8 cellular contexts compared by ENCODE assay signal in genomic region chr9:83708515-83709158, GRCh38. TPM values are rescaled to one million over a fixed set of nuclear protein-coding genes. Genes with fewer than 3 reads are reported as not detected.
DNase-seq lines count a peak whose midpoint lies in the region; ATAC-seq, FAIRE-seq and TF ChIP-seq lines count a peak whose summit lies in the region.

No MANE protein-coding gene starts in this region.

- H3K27me3 ChIP-seq in body of pancreas (no peaks in the 10 kb centered on the region), iPS-20b (ENCODE audit: insufficient read depth, low read length) (no peaks in the 10 kb centered on the region), small intestine (ENCODE audit: control insufficient read depth in 2 of 2, insufficient read depth in 2 of 2, low read length in 2 of 2) (no peaks in the 10 kb centered on the region)

- H3K36me3 ChIP-seq in body of pancreas (replicated peaks in 1 of 2; ENCODE audit: insufficient read depth in 1 of 2, low read depth in 2 of 2) (no peaks in the 10 kb centered on the region), iPS-20b (ENCODE audit: insufficient read depth, low read depth, low read length) (no peaks in the 10 kb centered on the region), small intestine (ENCODE audit: control insufficient read depth in 2 of 2, insufficient read depth in 2 of 2, low read length in 2 of 2) (no peaks in the 10 kb centered on the region)

- no peaks in the 10 kb centered on the region for H3K9me3 Mint-ChIP-seq in T-helper 2 cell treated with Interferon-gamma antibody and Interleukin-4, amounts not matched to agents 5 μg/mL and 100 μg/mL, for 36 hours

- peak overlapping the region; percentile 86 for H3K4me3 Mint-ChIP-seq in T-helper 2 cell treated with Interferon-gamma antibody and Interleukin-4, amounts not matched to agents 5 μg/mL and 100 μg/mL, for 36 hours

- H3K36me3 Mint-ChIP-seq in T-helper 2 cell treated with Interferon-gamma antibody and Interleukin-4, amounts not matched to agents 5 μg/mL and 100 μg/mL, for 36 hours (ENCODE audit: low read depth) = peaks cover 19% of the 10 kb centered on the region

- peak overlapping the region; percentile 99 for H3K27ac Mint-ChIP-seq in T-helper 2 cell treated with Interferon-gamma antibody and Interleukin-4, amounts not matched to agents 5 μg/mL and 100 μg/mL, for 36 hours

- H3K27me3 Mint-ChIP-seq in T-helper 2 cell treated with Interferon-gamma antibody and Interleukin-4, amounts not matched to agents 5 μg/mL and 100 μg/mL, for 36 hours (ENCODE audit: low read depth) = no peaks in the 10 kb centered on the region

- peak; percentile 57 for DNase-seq in Daoy (ENCODE audit: low read depth)
- DNase-seq in HUDEP-2 (lab: John Stamatoyannopoulos, UW; ENCODE audit: unreplicated experiment in 76 of 76) = peak in 75 of 76 experiments; percentile 18 to 82 (median 64)
- peak; percentile 65 for DNase-seq in T-helper 2 cell treated with Interferon-gamma antibody and Interleukin-4, amounts not matched to agents 5 μg/mL and 100 μg/mL, for 36 hours (ENCODE audit: low spot score)
- peak; percentile 69 to 84 (median 78) for DNase-seq in body of pancreas
- peak; percentile 66 for DNase-seq in small intestine
- no peak for DNase-seq in epidermal melanocyte (ENCODE audit: insufficient read length, low spot score)

- WGBS in body of pancreas, 2 donors = 10 to 15% methylated on average over 17 to 20 of the region's 20 CpGs
- WGBS in small intestine, 3 donors = 12 to 16% (median 13%) methylated on average over 20 of the region's 20 CpGs

- H3K4me1 ChIP-seq in body of pancreas (peaks cover 24% of the 10 kb centered on the region), iPS-20b (ENCODE audit: insufficient read depth, low read length) (0 out of 2 replicates have a peak, but pooled peaks cover 4% of the 10 kb centered on the region), small intestine (ENCODE audit: control insufficient read depth in 2 of 2, insufficient read depth in 1 of 2, low read depth in 1 of 2, low read length in 1 of 2) (no peaks in the 10 kb centered on the region)

- H3K9me3 ChIP-seq in body of pancreas = no peaks in the 10 kb centered on the region
- H3K9me3 ChIP-seq in iPS-20b (ENCODE audit: insufficient read depth, low read depth, low read length) = no peaks in the 10 kb centered on the region
- H3K9me3 ChIP-seq in small intestine (ENCODE audit: control insufficient read depth, low read depth) = no peaks in the 10 kb centered on the region

- ATAC-seq in GM21423 (IDR thresholded peaks at IDR 0.05; ENCODE audit: unreplicated experiment) (peak; percentile 61), body of pancreas (peak; percentile 49)

- peak overlapping the region; percentile 95 for H3K9ac ChIP-seq in iPS-20b (ENCODE audit: low read depth, low read length)

- H3K4me3 ChIP-seq in body of pancreas (peak overlapping the region; percentile 65 to 77), iPS-20b (ENCODE audit: low read length) (peak overlapping the region; percentile 97), small intestine (ENCODE audit: low read depth in 1 of 2, low read length in 2 of 2) (peak overlapping the region; percentile 87 to 95)

- FAIRE-seq in small intestine (lab: Jason Lieb, UNC) = no peak

- no peak for TF ChIP-seq POLR2A in body of pancreas (IDR thresholded peaks at IDR 0.05)

- intact Hi-C loops in body of pancreas (cut with DNase I) = no loop called here

- H3K27ac ChIP-seq in body of pancreas (peak overlapping the region; percentile 97 to 99 (median 98)), iPS-20b (ENCODE audit: low read length) (no peak overlapping the region), small intestine (ENCODE audit: low read depth in 1 of 2, low read length in 1 of 2) (peak overlapping the region; percentile 97 to 100)

- TF ChIP-seq CTCF in body of pancreas (IDR thresholded peaks at IDR 0.05) = peak in 1 of 7 experiments; percentile 16

- peaks cover 27% of the 10 kb centered on the region for H3K4me1 Mint-ChIP-seq in T-helper 2 cell treated with Interferon-gamma antibody and Interleukin-4, amounts not matched to agents 5 μg/mL and 100 μg/mL, for 36 hours (ENCODE audit: low read depth)

RNA-seq across cellular contexts. Expression of gene UBQLN1, which starts 0.9 kb away (rescaled TPM):
- 130 and 142 TPM in 2 replicates for total RNA-seq in Daoy (2014; rRNA removed; shearing (Covaris generic))
- total RNA-seq in body of pancreas = 10 to 100 TPM; 45.8 to 49.5 TPM
- polyA plus RNA-seq in small intestine = 10 to 100 TPM; 40.3 to 44.9 (median 43.2) TPM
